In genomic region chr20:48824830-48825550, GRCh38 we compare ENCODE assay signal across 8 cellular contexts. TPM values are rescaled to one million over a fixed set of nuclear protein-coding genes. Genes with fewer than 3 reads are reported as not detected.
DNase-seq lines count a peak whose midpoint lies in the region; ATAC-seq and TF ChIP-seq lines count a peak whose summit lies in the region.

No MANE protein-coding gene starts in this region.

- H3K4me3 ChIP-seq in BLaER1, result no peak overlapping the region
- H3K4me3 ChIP-seq in ascending aorta, result peak overlapping the region; percentile 2 to 88
- peak overlapping the region; percentile 60 for H3K4me3 ChIP-seq in naive thymus-derived CD4-positive, alpha-beta T cell (ENCODE audit: low read length)

- no peak for ATAC-seq in naive thymus-derived CD4-positive, alpha-beta T cell
- no peak for ATAC-seq in HG02884 (IDR thresholded peaks at IDR 0.05; ENCODE audit: unreplicated experiment)

- no peak overlapping the region for H3K56ac ChIP-seq in H9 (ENCODE audit: insufficient read length, low read depth, low read length)

- H3K36me3 Mint-ChIP-seq in H9 (ENCODE audit: insufficient read depth in 1 of 3, low read depth in 3 of 3), result no peaks in the 10 kb centered on the region
- peaks cover 0 to 22% (median 0%) of the 10 kb centered on the region in 5 donors for H3K36me3 Mint-ChIP-seq in naive thymus-derived CD4-positive, alpha-beta T cell

- intact Hi-C loops in ascending aorta (cut with DNase I), result loop anchor here (5.0 to 10.0 kb wide), 3 partner anchors 77 to 1040 kb away; partner anchors contain the start of genes ARFGEF2 and SULF2
- intact Hi-C loops in naive thymus-derived CD4-positive, alpha-beta T cell (cut with micrococcal nuclease), result loop anchor here (2.0 to 5.0 kb wide), 8 partner anchors 43 to 887 kb away; partner anchors contain the start of genes ARFGEF2 (in 1 of the 2), B4GALT5 (in 1 of the 2) and CSE1L (in 1 of the 2)

- no peak overlapping the region for H3K18ac ChIP-seq in H9 (ENCODE audit: insufficient read length, low read depth, low read length)

- no peak overlapping the region for H3K14ac ChIP-seq in H9 (ENCODE audit: insufficient read depth, low read length)

- no peak overlapping the region for H4K8ac ChIP-seq in H9 (replicated peaks; ENCODE audit: insufficient read length, low read depth, low read length)

- POLR2A ChIA-PET in naive thymus-derived CD4-positive, alpha-beta T cell (lab: Charles Lee), result no interaction called here

- WGBS in H9 (ENCODE audit: extremely low coverage, insufficient read length, low lambda C conversion rate), result no CpG with 5 or more reads among the region's 12 CpGs

- H2BK12ac ChIP-seq in H9 (ENCODE audit: insufficient read length, low read depth, low read length), result no peak overlapping the region

- H3K36me3 ChIP-seq in BLaER1, result no peaks in the 10 kb centered on the region
- no peaks in the 10 kb centered on the region for H3K36me3 ChIP-seq in ascending aorta
- no peaks in the 10 kb centered on the region for H3K36me3 ChIP-seq in naive thymus-derived CD4-positive, alpha-beta T cell (ENCODE audit: control insufficient read depth in 2 of 3, insufficient read depth in 3 of 3, low read length in 3 of 3)

- no peaks in the 10 kb centered on the region for H3K9me3 ChIP-seq in BLaER1
- no peaks in the 10 kb centered on the region for H3K9me3 ChIP-seq in H9 (ENCODE audit: control insufficient read depth, low read depth, low read length)
- H3K9me3 ChIP-seq in ascending aorta, result no peaks in the 10 kb centered on the region
- H3K9me3 ChIP-seq in naive thymus-derived CD4-positive, alpha-beta T cell (ENCODE audit: control insufficient read depth in 2 of 3, low read length in 3 of 3), result no peaks in the 10 kb centered on the region

- H3K4me1 Mint-ChIP-seq in H9, result peaks cover 27 to 39% of the 10 kb centered on the region in 2 experiments
- peaks cover 30 to 68% (median 64%) of the 10 kb centered on the region in 7 donors for H3K4me1 Mint-ChIP-seq in naive thymus-derived CD4-positive, alpha-beta T cell

- H3K27me3 Mint-ChIP-seq in H9 (ENCODE audit: low read depth), result peaks cover 83% of the 10 kb centered on the region
- peaks cover 4 to 12% (median 10%) of the 10 kb centered on the region in 5 donors for H3K27me3 Mint-ChIP-seq in naive thymus-derived CD4-positive, alpha-beta T cell

- no peak overlapping the region for H2BK15ac ChIP-seq in H9 (ENCODE audit: low read depth, low read length)

- H4K5ac ChIP-seq in H9 (ENCODE audit: insufficient read length, low read depth, low read length), result no peak overlapping the region

- no peak overlapping the region for H3K27ac Mint-ChIP-seq in H9
- peak overlapping the region in 6 of 9 donors; percentile 53 to 95 (median 84) for H3K27ac Mint-ChIP-seq in naive thymus-derived CD4-positive, alpha-beta T cell

- H2BK20ac ChIP-seq in H9 (ENCODE audit: low read depth, low read length, poor library complexity, severe bottlenecking), result no peak overlapping the region

- H4K20me1 ChIP-seq in BLaER1, result peaks cover 24% of the 10 kb centered on the region
- H4K20me1 ChIP-seq in H9 (ENCODE audit: control insufficient read depth, insufficient read depth, insufficient read length), result no peaks in the 10 kb centered on the region

- DNase-seq in H9 (no peak), ascending aorta (ENCODE audit: low spot score in 2 of 2) (no peak), HK-2 (ENCODE audit: unreplicated experiment) (no peak), GM19240 (ENCODE audit: insufficient read length, low spot score) (no peak)
- DNase-seq in naive thymus-derived CD4-positive, alpha-beta T cell, result no peak
- no peak for DNase-seq in activated CD8-positive, alpha-beta memory T cell treated with anti-CD3 and anti-CD28 coated beads for 24 hours

- no peaks in the 10 kb centered on the region for H3K79me1 ChIP-seq in H9 (ENCODE audit: insufficient read depth, low read depth, low read length, poor library complexity, severe bottlenecking)

- peak overlapping the region in 1 of 2 experiments; percentile 95; a peak in 3 of 5 replicates for H3K4me3 Mint-ChIP-seq in H9
- peak overlapping the region in 8 of 10 donors; percentile 84 to 96 (median 88) for H3K4me3 Mint-ChIP-seq in naive thymus-derived CD4-positive, alpha-beta T cell

- no peak overlapping the region for H4K91ac ChIP-seq in H9 (ENCODE audit: insufficient read length, low read depth, low read length)

- TF ChIP-seq CTCF in H9 (conservative IDR thresholded peaks at IDR 0.05) (no peak), ascending aorta (IDR thresholded peaks at IDR 0.05) (no peak)

- 0 out of 2 replicates have a peak overlapping the region, but pooled peaks have one; percentile 82 for H3K4me2 ChIP-seq in BLaER1
- H3K4me2 ChIP-seq in H9 (ENCODE audit: insufficient read depth, insufficient read length, low read length), result no peak overlapping the region

- H3K9me3 Mint-ChIP-seq in H9, result no peaks in the 10 kb centered on the region
- peaks cover 0 to 2% (median 0%) of the 10 kb centered on the region in 11 donors for H3K9me3 Mint-ChIP-seq in naive thymus-derived CD4-positive, alpha-beta T cell

- H3K4me1 ChIP-seq in BLaER1, result peaks cover 69% of the 10 kb centered on the region
- no peaks in the 10 kb centered on the region for H3K4me1 ChIP-seq in H9 (ENCODE audit: insufficient read depth, low read length)
- peaks cover 9 to 28% of the 10 kb centered on the region in 2 donors for H3K4me1 ChIP-seq in ascending aorta
- H3K4me1 ChIP-seq in naive thymus-derived CD4-positive, alpha-beta T cell (ENCODE audit: control insufficient read depth in 2 of 2, insufficient read depth in 2 of 2, low read length in 2 of 2), result peaks cover 52 to 53% of the 10 kb centered on the region in 2 donors

- H3K23ac ChIP-seq in H9 (ENCODE audit: insufficient read length, low read depth, low read length), result no peak overlapping the region

- no peak overlapping the region for H3K9ac ChIP-seq in BLaER1
- peak overlapping the region; percentile 5 for H3K9ac ChIP-seq in H9 (ENCODE audit: extremely low read depth, insufficient read length, low read length)

- H3K27me3 ChIP-seq in BLaER1 (peaks cover 46% of the 10 kb centered on the region), H9 (ENCODE audit: insufficient read depth, low read length) (peaks cover 17% of the 10 kb centered on the region), ascending aorta (no peaks in the 10 kb centered on the region)
- H3K27me3 ChIP-seq in naive thymus-derived CD4-positive, alpha-beta T cell (ENCODE audit: control insufficient read depth in 2 of 2, insufficient read depth in 2 of 2, low read length in 2 of 2), result no peaks in the 10 kb centered on the region

- H3K79me2 ChIP-seq in H9 (ENCODE audit: insufficient read depth, low read length), result no peaks in the 10 kb centered on the region

- no peak overlapping the region for H2BK5ac ChIP-seq in H9 (ENCODE audit: insufficient read length, low read length)

- no peak overlapping the region for H3T11ph ChIP-seq in H9 (ENCODE audit: low read length)

- no peak overlapping the region for H3K4ac ChIP-seq in H9 (ENCODE audit: low read depth, low read length)

- peaks cover 13% of the 10 kb centered on the region for H3K23me2 ChIP-seq in H9 (ENCODE audit: insufficient read length, low read depth, low read length, poor library complexity, severe bottlenecking)

- CTCF ChIA-PET in naive thymus-derived CD4-positive, alpha-beta T cell (lab: Charles Lee), result no interaction called here

- no peak overlapping the region for H2BK120ac ChIP-seq in H9 (ENCODE audit: low read depth, low read length, poor library complexity, severe bottlenecking)

- no peak overlapping the region for H3K27ac ChIP-seq in BLaER1
- H3K27ac ChIP-seq in H9 (ENCODE audit: insufficient read length, low read depth, low read length), result no peak overlapping the region
- peak overlapping the region; percentile 74 to 75 for H3K27ac ChIP-seq in ascending aorta
- peak overlapping the region; percentile 54 for H3K27ac ChIP-seq in naive thymus-derived CD4-positive, alpha-beta T cell (ENCODE audit: low read depth, low read length)

- H2AK5ac ChIP-seq in H9 (ENCODE audit: insufficient read length, low read length), result no peak overlapping the region

- H2AFZ ChIP-seq in H9 (ENCODE audit: low read length), result no peak overlapping the region

RNA-seq across cellular contexts. Expression of gene PREX1, which starts 2.8 kb away (rescaled TPM):
- total RNA-seq in H9 (2021) (5.4 and 6.6 TPM in 2 replicates), ascending aorta (75.4 TPM)
- 100 to 1,000 TPM in 2 of 5 experiments, 10 to 100 TPM in 3; 42.0 to 143 (median 53.8) TPM for total RNA-seq in naive thymus-derived CD4-positive, alpha-beta T cell
- polyA plus RNA-seq in naive thymus-derived CD4-positive, alpha-beta T cell, result 1 to 10 TPM; 2.9 to 6.2 TPM

Comparison
In these comparisons a context has a peak if more than half of its experiments do, and no peak if none do; other contexts are left out.
1. H3K27ac ChIP-seq: peak in ascending aorta (2 of 2) and naive thymus-derived CD4-positive, alpha-beta T cell (single experiment); none in BLaER1 (single experiment) and H9 (single experiment).
2. H3K27ac Mint-ChIP-seq: peak in naive thymus-derived CD4-positive, alpha-beta T cell (6 of 9); none in H9 (0 of 3).